In genomic region chr10:128417776-128418175, GRCh38 we compare ENCODE assay signal across 6 cellular contexts.
"Had no signal": no experiment of that assay in that cellular context is flagged by ENCODE, and none has a peak within 500 bp of the region (broad histone marks: within the 10 kb centered on the region; RNA-seq: fewer than 3 reads in every experiment).

No MANE protein-coding gene starts in this region.

- DNase-seq: GOT3, H9, HCEC 1CT, IMR-90, KG1 had no signal

- ATAC-seq: K562 had no signal

- H3K4me3 ChIP-seq: K562 had no signal
